34 cellular contexts compared by ENCODE assay signal in the genomic region with DNA sequence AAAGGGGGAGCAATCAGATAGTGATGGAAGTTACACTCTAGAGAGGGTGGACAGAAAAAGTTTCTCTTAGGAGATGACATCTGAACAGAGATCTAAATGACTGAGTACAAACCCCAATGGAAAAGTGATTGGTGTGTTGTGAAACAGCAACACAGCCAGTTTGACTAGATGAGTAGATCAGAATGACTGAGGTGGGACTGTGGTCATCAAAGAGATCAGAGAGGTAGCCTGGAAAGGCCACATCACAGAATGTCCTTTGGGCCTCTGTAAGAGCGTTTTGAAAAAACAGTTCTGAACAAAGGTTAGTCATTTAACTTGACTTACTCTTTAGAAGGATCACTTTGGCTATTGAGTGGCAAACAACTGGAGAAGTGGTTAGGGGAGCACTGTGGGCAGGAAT. TPM values are rescaled to one million over a fixed set of nuclear protein-coding genes. Genes with fewer than 3 reads are reported as not detected.
DNase-seq lines count a peak whose midpoint lies in the region; ATAC-seq, FAIRE-seq and TF ChIP-seq lines count a peak whose summit lies in the region.
"Had no signal": no experiment of that assay in that cellular context is flagged by ENCODE, and none has a peak within 500 bp of the region (broad histone marks: within the 10 kb centered on the region; RNA-seq: fewer than 3 reads in every experiment).

No MANE protein-coding gene starts in this region.

- H3K4me3 ChIP-seq in lower lobe of right lung = no peak overlapping the region
- H3K4me3 ChIP-seq: gastroesophageal sphincter, hepatocyte, right lobe of liver, spleen, stomach, thyroid gland, uterus had no signal

- no peaks in the 10 kb centered on the region for H3K27me3 Mint-ChIP-seq in activated CD8-positive, alpha-beta T cell treated with anti-CD3 and anti-CD28 coated beads for 36 hours
- H3K27me3 Mint-ChIP-seq in activated CD8-positive, alpha-beta T cell treated with anti-CD3 and anti-CD28 coated beads, Interleukin-2, amount 10 ng/mL, durations not matched to agents 7 days and 5 days (ENCODE audit: low read depth) = no peaks in the 10 kb centered on the region
- H3K27me3 Mint-ChIP-seq in central memory CD8-positive, alpha-beta T cell = no peaks in the 10 kb centered on the region
- H3K27me3 Mint-ChIP-seq: CD4-positive, alpha-beta T cell; naive thymus-derived CD8-positive, alpha-beta T cell; progenitor cell of endocrine pancreas had no signal

- no peaks in the 10 kb centered on the region for H3K27me3 ChIP-seq in lower lobe of right lung (ENCODE audit: low read depth)
- H3K27me3 ChIP-seq: brain microvascular endothelial cell, gastroesophageal sphincter, hepatocyte, right lobe of liver, spleen, stomach, thyroid gland, uterus had no signal

- H3K9me3 Mint-ChIP-seq in activated CD8-positive, alpha-beta T cell treated with anti-CD3 and anti-CD28 coated beads for 36 hours = peaks cover 20% of the 10 kb centered on the region
- peaks cover 39% of the 10 kb centered on the region for H3K9me3 Mint-ChIP-seq in activated CD8-positive, alpha-beta T cell treated with anti-CD3 and anti-CD28 coated beads, Interleukin-2, amount 10 ng/mL, durations not matched to agents 7 days and 5 days (ENCODE audit: insufficient read depth)
- no peaks in the 10 kb centered on the region for H3K9me3 Mint-ChIP-seq in central memory CD8-positive, alpha-beta T cell

- H3K9me3 ChIP-seq in lower lobe of right lung = peaks cover 7% of the 10 kb centered on the region
- H3K9me3 ChIP-seq: right lobe of liver, thyroid gland had no signal

- H3K27ac ChIP-seq in lower lobe of right lung = no peak overlapping the region
- H3K27ac ChIP-seq: brain microvascular endothelial cell, gastroesophageal sphincter, hepatocyte, HL-60, right lobe of liver, spleen, stomach, thyroid gland, uterus, VCaP had no signal

- CTCF ChIA-PET in activated CD8-positive, alpha-beta T cell treated with anti-CD3 and anti-CD28 coated beads for 36 hours (lab: Charles Lee) = no interaction called here
- CTCF ChIA-PET in activated CD8-positive, alpha-beta T cell treated with anti-CD3 and anti-CD28 coated beads, Interleukin-2, amount 10 ng/mL, durations not matched to agents 7 days and 5 days (lab: Charles Lee) = no interaction called here

- H3K4me3 Mint-ChIP-seq in activated CD8-positive, alpha-beta T cell treated with anti-CD3 and anti-CD28 coated beads for 36 hours = no peak overlapping the region
- no peak overlapping the region for H3K4me3 Mint-ChIP-seq in activated CD8-positive, alpha-beta T cell treated with anti-CD3 and anti-CD28 coated beads, Interleukin-2, amount 10 ng/mL, durations not matched to agents 7 days and 5 days
- no peak overlapping the region for H3K4me3 Mint-ChIP-seq in central memory CD8-positive, alpha-beta T cell
- H3K4me3 Mint-ChIP-seq: CD4-positive, alpha-beta T cell; H9 had no signal

- H3K27ac Mint-ChIP-seq in activated CD8-positive, alpha-beta T cell treated with anti-CD3 and anti-CD28 coated beads for 36 hours = peak overlapping the region; percentile 27
- no peak overlapping the region for H3K27ac Mint-ChIP-seq in activated CD8-positive, alpha-beta T cell treated with anti-CD3 and anti-CD28 coated beads, Interleukin-2, amount 10 ng/mL, durations not matched to agents 7 days and 5 days
- peak overlapping the region; percentile 44 for H3K27ac Mint-ChIP-seq in central memory CD8-positive, alpha-beta T cell (ENCODE audit: low read depth)
- H3K27ac Mint-ChIP-seq: CD4-positive, alpha-beta T cell; H9; progenitor cell of endocrine pancreas had no signal

- intact Hi-C loops in activated CD8-positive, alpha-beta T cell treated with anti-CD3 and anti-CD28 coated beads for 36 hours (cut with micrococcal nuclease) = no loop called here
- intact Hi-C loops in lower lobe of right lung (cut with DNase I) = no loop called here

- H3K36me3 ChIP-seq in lower lobe of right lung = peaks cover 19% of the 10 kb centered on the region
- H3K36me3 ChIP-seq: uterus had no signal

- POLR2A ChIA-PET in activated CD8-positive, alpha-beta T cell treated with anti-CD3 and anti-CD28 coated beads for 36 hours (lab: Charles Lee) = no interaction called here
- POLR2A ChIA-PET in activated CD8-positive, alpha-beta T cell treated with anti-CD3 and anti-CD28 coated beads, Interleukin-2, amount 10 ng/mL, durations not matched to agents 7 days and 5 days (lab: Charles Lee) = no interaction called here

- DNase-seq in activated CD8-positive, alpha-beta T cell treated with anti-CD3 and anti-CD28 coated beads for 36 hours = peak; percentile 40
- no peak for DNase-seq in activated CD8-positive, alpha-beta T cell treated with anti-CD3 and anti-CD28 coated beads, Interleukin-2, amount 10 ng/mL, durations not matched to agents 7 days and 5 days
- DNase-seq in D721Med (ENCODE audit: insufficient read length, low spot score) (no peak), lower lobe of right lung (no peak), cerebellum (ENCODE audit: low spot score) (no peak)
- DNase-seq in central memory CD8-positive, alpha-beta T cell (ENCODE audit: low spot score in 2 of 2) = no peak
- DNase-seq: activated naive CD4-positive, alpha-beta T cell; AML-193; amygdala; brain microvascular endothelial cell; CD4-positive, alpha-beta T cell; H9; KBM-7; kidney glomerular epithelial cell; naive thymus-derived CD8-positive, alpha-beta T cell; NCI-H1092 treated with DMSO at 0.1 percent for 48 hours; NCI-H187; NCI-H2171; NCI-H82; nucleus accumbens; right lobe of liver; SIG-M5; spleen; stomach; T-helper 9 cell; thyroid gland; uterus had no signal

- no peak for TF ChIP-seq CTCF in activated CD8-positive, alpha-beta T cell treated with anti-CD3 and anti-CD28 coated beads for 36 hours (IDR thresholded peaks at IDR 0.05)
- no peak for TF ChIP-seq CTCF in D721Med (IDR thresholded peaks at IDR 0.05; ENCODE audit: insufficient read depth, missing control alignments)
- no peak for TF ChIP-seq CTCF in lower lobe of right lung (IDR thresholded peaks at IDR 0.05)

- H3K4me1 ChIP-seq in lower lobe of right lung = no peaks in the 10 kb centered on the region
- H3K4me1 ChIP-seq: thyroid gland, uterus had no signal

- H3K36me3 Mint-ChIP-seq in activated CD8-positive, alpha-beta T cell treated with anti-CD3 and anti-CD28 coated beads for 36 hours (ENCODE audit: low read depth) = peaks cover 56% of the 10 kb centered on the region
- H3K36me3 Mint-ChIP-seq in activated CD8-positive, alpha-beta T cell treated with anti-CD3 and anti-CD28 coated beads, Interleukin-2, amount 10 ng/mL, durations not matched to agents 7 days and 5 days (ENCODE audit: low read depth) = peaks cover 66% of the 10 kb centered on the region
- H3K36me3 Mint-ChIP-seq in central memory CD8-positive, alpha-beta T cell (ENCODE audit: insufficient read depth) = peaks cover 17% of the 10 kb centered on the region

- H3K4me1 Mint-ChIP-seq in activated CD8-positive, alpha-beta T cell treated with anti-CD3 and anti-CD28 coated beads for 36 hours (ENCODE audit: low read depth) = peaks cover 43% of the 10 kb centered on the region
- peaks cover 15% of the 10 kb centered on the region for H3K4me1 Mint-ChIP-seq in activated CD8-positive, alpha-beta T cell treated with anti-CD3 and anti-CD28 coated beads, Interleukin-2, amount 10 ng/mL, durations not matched to agents 7 days and 5 days (ENCODE audit: low read depth)
- peaks cover 29% of the 10 kb centered on the region for H3K4me1 Mint-ChIP-seq in central memory CD8-positive, alpha-beta T cell

- FAIRE-seq in D721Med (lab: Jason Lieb, UNC) = peak; percentile 21

- peak; percentile 90 for ATAC-seq in activated CD8-positive, alpha-beta T cell treated with anti-CD3 and anti-CD28 coated beads for 36 hours
- no peak for ATAC-seq in activated CD8-positive, alpha-beta T cell treated with anti-CD3 and anti-CD28 coated beads, Interleukin-2, amount 10 ng/mL, durations not matched to agents 7 days and 5 days
- ATAC-seq in HG03442 (IDR thresholded peaks at IDR 0.05; ENCODE audit: unreplicated experiment) (peak; percentile 54), lower lobe of right lung (no peak), GM18909 (IDR thresholded peaks at IDR 0.05; ENCODE audit: poor library complexity, unreplicated experiment) (no peak)
- ATAC-seq in central memory CD8-positive, alpha-beta T cell (replicated peaks; ENCODE audit: extremely low read depth, poor library complexity, severe bottlenecking) = no peak
- ATAC-seq: gastroesophageal sphincter; naive thymus-derived CD8-positive, alpha-beta T cell; right lobe of liver had no signal

RNA-seq across cellular contexts. Expression of a gene that starts 10.6 kb away (rescaled TPM):
- 10 to 100 TPM; 29.1 to 30.7 TPM for total RNA-seq in activated CD8-positive, alpha-beta T cell treated with anti-CD3 and anti-CD28 coated beads for 36 hours
- total RNA-seq in activated CD8-positive, alpha-beta T cell treated with anti-CD3 and anti-CD28 coated beads, Interleukin-2, amount 10 ng/mL, durations not matched to agents 7 days and 5 days = 10 to 100 TPM; 25.5 to 27.9 TPM
- total RNA-seq in lower lobe of right lung = 19.5 TPM
- 32.8 TPM for total RNA-seq in cerebellum

RNA-seq across cellular contexts. Expression of a gene that starts 53.5 kb away (rescaled TPM):
- not detected for total RNA-seq in activated CD8-positive, alpha-beta T cell treated with anti-CD3 and anti-CD28 coated beads for 36 hours
- total RNA-seq in activated CD8-positive, alpha-beta T cell treated with anti-CD3 and anti-CD28 coated beads, Interleukin-2, amount 10 ng/mL, durations not matched to agents 7 days and 5 days = not detected
- total RNA-seq in lower lobe of right lung (0.32 TPM), cerebellum (6.2 TPM)
- total RNA-seq: naive thymus-derived CD8-positive, alpha-beta T cell; right lobe of liver; thyroid gland had no signal

Comparison
In these comparisons a context has a peak if more than half of its experiments do, and no peak if none do; other contexts are left out.
1. ATAC-seq: peak in activated CD8-positive, alpha-beta T cell treated with anti-CD3 and anti-CD28 coated beads for 36 hours (single experiment) and HG03442 (single experiment); none in activated CD8-positive, alpha-beta T cell treated with anti-CD3 and anti-CD28 coated beads, Interleukin-2, amount 10 ng/mL, durations not matched to agents 7 days and 5 days (single experiment), central memory CD8-positive, alpha-beta T cell (single experiment), lower lobe of right lung (0 of 2) and GM18909 (single experiment).